24 cellular contexts compared by ENCODE assay signal in the genomic region with DNA sequence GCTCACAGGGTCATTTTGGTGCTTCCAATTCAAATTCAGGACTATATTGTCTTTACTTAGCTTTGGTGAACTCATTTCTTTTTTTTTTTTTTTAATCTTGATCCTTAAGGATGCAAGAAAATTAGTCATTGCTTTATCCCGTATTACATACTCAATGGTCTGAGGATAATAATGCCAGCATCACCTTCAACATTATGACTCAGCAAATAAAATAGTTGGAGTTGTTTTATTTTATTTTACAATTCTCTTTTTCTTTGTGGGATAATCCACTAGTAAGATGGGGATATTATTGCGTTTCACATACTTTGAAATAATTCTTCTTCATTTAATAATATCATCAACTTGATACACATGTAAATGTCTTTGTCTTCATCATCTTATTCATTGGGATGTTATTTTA.
A peak's percentile ranks its signal among the peaks of the same experiment; 100 is the strongest.
DNase-seq lines count a peak whose midpoint lies in the region; ATAC-seq, FAIRE-seq and TF ChIP-seq lines count a peak whose summit lies in the region.
"Had no signal": no experiment of that assay in that cellular context is flagged by ENCODE, and none has a peak within 500 bp of the region (broad histone marks: within the 10 kb centered on the region; RNA-seq: fewer than 3 reads in every experiment).

No MANE protein-coding gene starts in this region.

- H3K4ac ChIP-seq in IMR-90 (ENCODE audit: low read depth, low read length): no peak overlapping the region

- no peak for DNase-seq in A549 (ENCODE audit: low read depth in 1 of 2, low spot score in 1 of 2)
- no peak for DNase-seq in IMR-90
- peak; percentile 0 for DNase-seq in medulla oblongata (ENCODE audit: extremely low spot score)
- no peak for DNase-seq in DMS53 (lab: John Stamatoyannopoulos, UW)
- DNase-seq in activated T-cell treated with anti-CD3 and anti-CD28 coated beads, Interleukin-2, amount 50 U/mL, for 1 hour: no peak
- no peak for DNase-seq in type B pancreatic cell (ENCODE audit: extremely low spot score, unreplicated experiment)
- DNase-seq: 8988T; AML-193; Caco-2; Calu3; CD4-positive, alpha-beta T cell; CD8-positive, alpha-beta T cell; DMS79; DND-41; EL; GDM1 had no signal

- H3K27ac ChIP-seq in A549 (no peak overlapping the region), IMR-90 (ENCODE audit: insufficient read depth, low read length) (no peak overlapping the region)
- H3K27ac ChIP-seq: BLaER1 treated with 17β-estradiol and CSF1 and Interleukin-3, amounts not matched to agents 10 nM and 100 nM; C4-2B had no signal

- H3K4me2 ChIP-seq in A549: no peak overlapping the region
- H3K4me2 ChIP-seq in IMR-90 (ENCODE audit: low read depth, low read length): no peak overlapping the region
- H3K4me2 ChIP-seq: BLaER1 treated with 17β-estradiol and CSF1 and Interleukin-3, amounts not matched to agents 10 nM and 100 nM had no signal

- H4K20me1 ChIP-seq in IMR-90 (ENCODE audit: insufficient read depth, low read length): no peaks in the 10 kb centered on the region
- H4K20me1 ChIP-seq: BLaER1 treated with 17β-estradiol and CSF1 and Interleukin-3, amounts not matched to agents 10 nM and 100 nM had no signal

- no peak overlapping the region for H2AK5ac ChIP-seq in IMR-90 (ENCODE audit: low read depth, low read length)

- H3K4me3 ChIP-seq in A549 (no peak overlapping the region), IMR-90 (ENCODE audit: insufficient read depth, low read depth, low read length) (no peak overlapping the region)
- H3K4me3 ChIP-seq: BLaER1 treated with 17β-estradiol and CSF1 and Interleukin-3, amounts not matched to agents 10 nM and 100 nM; GM12878 had no signal

- no peak overlapping the region for H3K18ac ChIP-seq in IMR-90 (ENCODE audit: low read depth, low read length)

- no peak overlapping the region for H3K14ac ChIP-seq in IMR-90 (replicated peaks; ENCODE audit: low read depth, low read length)

- no peaks in the 10 kb centered on the region for H3K4me1 ChIP-seq in A549
- H3K4me1 ChIP-seq in IMR-90 (ENCODE audit: control insufficient read depth, insufficient read depth, low read length): no peaks in the 10 kb centered on the region
- H3K4me1 ChIP-seq: BLaER1 treated with 17β-estradiol and CSF1 and Interleukin-3, amounts not matched to agents 10 nM and 100 nM; Caco-2 had no signal

- H4K5ac ChIP-seq in IMR-90 (ENCODE audit: low read depth, low read length): no peak overlapping the region

- no peak overlapping the region for H2BK120ac ChIP-seq in IMR-90 (ENCODE audit: low read depth, low read length)

- no peak overlapping the region for H3K27ac Mint-ChIP-seq in type B pancreatic cell
- H3K27ac Mint-ChIP-seq: B cell; CD4-positive, alpha-beta T cell; CD8-positive, alpha-beta T cell had no signal

- no peak overlapping the region for H2AFZ ChIP-seq in IMR-90 (replicated peaks; ENCODE audit: low read length, poor library complexity)

- no peak overlapping the region for H3K4me3 Mint-ChIP-seq in type B pancreatic cell
- H3K4me3 Mint-ChIP-seq: B cell; CD4-positive, alpha-beta T cell; CD8-positive, alpha-beta T cell had no signal

- H3K9ac ChIP-seq in IMR-90 (ENCODE audit: low read depth, low read length): no peak overlapping the region
- H3K9ac ChIP-seq: BLaER1 treated with 17β-estradiol and CSF1 and Interleukin-3, amounts not matched to agents 10 nM and 100 nM had no signal

- H3K56ac ChIP-seq in IMR-90 (ENCODE audit: extremely low read depth, insufficient read depth, low read length): no peak overlapping the region

- H3K4me1 Mint-ChIP-seq in type B pancreatic cell (ENCODE audit: unreplicated experiment): no peaks in the 10 kb centered on the region
- H3K4me1 Mint-ChIP-seq: B cell had no signal

- TF ChIP-seq RAD21 in A549 (conservative IDR thresholded peaks at IDR 0.05 in 1 of 2, IDR thresholded peaks at IDR 0.05 in 1 of 2) (no peak), IMR-90 (IDR thresholded peaks at IDR 0.05; ENCODE audit: low read length) (no peak)

- H3K27me3 Mint-ChIP-seq in type B pancreatic cell: no peaks in the 10 kb centered on the region
- H3K27me3 Mint-ChIP-seq: B cell; CD4-positive, alpha-beta T cell had no signal

- no peaks in the 10 kb centered on the region for H3K36me3 ChIP-seq in IMR-90 (ENCODE audit: control insufficient read depth, insufficient read depth, low read length)
- H3K36me3 ChIP-seq: BLaER1 treated with 17β-estradiol and CSF1 and Interleukin-3, amounts not matched to agents 10 nM and 100 nM had no signal

- H2BK5ac ChIP-seq in IMR-90 (ENCODE audit: low read depth, low read length, poor library complexity, severe bottlenecking): no peak overlapping the region

- TF ChIP-seq EP300 in A549 (IDR thresholded peaks at IDR 0.05): no peak

- TF ChIP-seq POLR2A in A549 (IDR thresholded peaks at IDR 0.05; ENCODE audit: low read length) (no peak), IMR-90 (IDR thresholded peaks at IDR 0.05; ENCODE audit: low read depth, low read length) (no peak)

- H2BK15ac ChIP-seq in IMR-90 (ENCODE audit: low read depth, low read length): no peak overlapping the region

- FAIRE-seq in A549 (lab: Jason Lieb, UNC): no peak
- FAIRE-seq: A204.1, D721Med, GM12878, GM12892, GM18507 had no signal

- no peaks in the 10 kb centered on the region for H3K79me1 ChIP-seq in IMR-90 (ENCODE audit: low read depth in 1 of 2, low read length in 2 of 2)

- 7% methylated on average over 2 of the region's 2 CpGs for WGBS in A549 (ENCODE audit: missing lambda C conversion rate)
- no CpG with 5 or more reads among the region's 2 CpGs for WGBS in IMR-90 (ENCODE audit: extremely low coverage in 2 of 2, insufficient read length in 1 of 2), 2 experiments

- ATAC-seq in A549 (no peak), IMR-90 (ENCODE audit: low read depth) (no peak)
- ATAC-seq: CD8-positive, alpha-beta T cell; GM12878 had no signal

- BruUV-seq in IMR-90 (replicated peaks; lab: Mats Ljungman, UMichigan): no TSS peak

- H3K9me1 ChIP-seq in IMR-90 (ENCODE audit: insufficient read depth, low read length): no peaks in the 10 kb centered on the region

- no peaks in the 10 kb centered on the region for H3K36me3 Mint-ChIP-seq in type B pancreatic cell
- H3K36me3 Mint-ChIP-seq: CD8-positive, alpha-beta T cell had no signal

- H4K91ac ChIP-seq in IMR-90 (ENCODE audit: insufficient read depth, low read depth, low read length): no peak overlapping the region

- no peaks in the 10 kb centered on the region for H3K27me3 ChIP-seq in IMR-90 (ENCODE audit: control insufficient read depth, insufficient read depth, low read length)
- H3K27me3 ChIP-seq: BLaER1 treated with 17β-estradiol and CSF1 and Interleukin-3, amounts not matched to agents 10 nM and 100 nM had no signal

- no peak overlapping the region for H2BK20ac ChIP-seq in IMR-90 (ENCODE audit: low read depth, low read length)

- no peak for TF ChIP-seq CTCF in A549 (IDR thresholded peaks at IDR 0.05)
- no peak for TF ChIP-seq CTCF in IMR-90 (conservative IDR thresholded peaks at IDR 0.05; ENCODE audit: low read depth, low read length)
- no peak for TF ChIP-seq CTCF in type B pancreatic cell (conservative IDR thresholded peaks at IDR 0.05)

- in situ Hi-C loops in IMR-90 (cut with MboI; ENCODE audit: low sequenced_read_pairs): no loop called here

- intact Hi-C loops in IMR-90 (cut with micrococcal nuclease): no loop called here

- POLR2A ChIA-PET in A549 (lab: Yijun Ruan, JAX): no interaction called here
- POLR2A ChIA-PET in IMR-90 (lab: Charles Lee; ENCODE audit: unreplicated experiment): no interaction called here

- no peak overlapping the region for H2AK9ac ChIP-seq in IMR-90 (replicated peaks; ENCODE audit: low read depth, low read length, poor library complexity)

- no peak overlapping the region for H4K8ac ChIP-seq in IMR-90 (ENCODE audit: low read depth in 2 of 2, low read length in 2 of 2)

- CTCF ChIA-PET in A549 (lab: Yijun Ruan, JAX) (interaction anchor here (0.6 kb wide), 1 partner anchor 31 kb away, joined by 3 read pairs; no protein-coding TSS in a partner anchor), IMR-90 (lab: Yijun Ruan, JAX) (no interaction called here)

- dilution Hi-C loops in IMR-90 (cut with HindIII; ENCODE audit: low sequenced_read_pairs, unreplicated experiment): no loop called here

- H3K9me3 ChIP-seq in A549: no peaks in the 10 kb centered on the region
- peaks cover 3% of the 10 kb centered on the region for H3K9me3 ChIP-seq in IMR-90 (ENCODE audit: control insufficient read depth, insufficient read depth, low read length)
- H3K9me3 ChIP-seq: BLaER1 treated with 17β-estradiol and CSF1 and Interleukin-3, amounts not matched to agents 10 nM and 100 nM; Caco-2 had no signal

- peaks cover 6% of the 10 kb centered on the region for H3K9me3 Mint-ChIP-seq in type B pancreatic cell
- H3K9me3 Mint-ChIP-seq: CD8-positive, alpha-beta T cell had no signal

- no peak overlapping the region for H3K23ac ChIP-seq in IMR-90 (ENCODE audit: low read depth, low read length)

TF ChIP-seq in A549, 52 proteins besides CTCF, POLR2A, EP300 and RAD21:
- TF ChIP-seq NFE2L2 (conservative IDR thresholded peaks at IDR 0.05; ENCODE audit: low read length) (peak; percentile 70), MAFK (IDR thresholded peaks at IDR 0.05; ENCODE audit: partially characterized antibody) (peak; percentile 52), BCL3 (IDR thresholded peaks at IDR 0.05) (no peak)

TF ChIP-seq in IMR-90, 13 proteins besides CTCF, POLR2A, EP300 and RAD21:
- peak; percentile 75 for TF ChIP-seq NFE2L2 (IDR thresholded peaks at IDR 0.05; ENCODE audit: low read depth, low read length)
- no peak for TF ChIP-seq SMC3 (IDR thresholded peaks at IDR 0.05; ENCODE audit: low read depth, low read length)
- peak; percentile 21; the same call in 1 of the 2 replicates for TF ChIP-seq MAFK (IDR thresholded peaks at IDR 0.05; ENCODE audit: low read depth, low read length)
